Comparison of ENCODE assay signal across 17 cellular contexts in genomic region chr10:78966844-78967488, GRCh38.
"Had no signal": no experiment of that assay in that cellular context is flagged by ENCODE, and none has a peak within 500 bp of the region (broad histone marks: within the 10 kb centered on the region; RNA-seq: fewer than 3 reads in every experiment).

No MANE protein-coding gene starts in this region.

- H3K9me3 ChIP-seq: prostate gland, testis had no signal

- H3K27ac Mint-ChIP-seq: activated naive CD8-positive, alpha-beta T cell; dendritic cell treated with granulocyte-macrophage colony-stimulating factor and Interleukin-4, amounts not matched to agents 40 ng/mL and 50 ng/mL, for 4 days; stimulated activated memory B cell treated with anti-CD40 and anti-IgM and Interleukin-4, amounts not matched to agents 10 μg/mL and 1 μg/mL and 100 μg/mL, for 72 hours; T-helper 1 cell treated with Interleukin-12 subunit alpha and Interleukin-12 subunit beta and Interleukin-4 antibody, amounts not matched to agents 30 μg/mL and 1 μg/mL, for 36 hours had no signal

- H3K4me3 ChIP-seq: cardiac muscle cell, hepatocyte, lung, prostate gland, testis had no signal

- H3K27me3 Mint-ChIP-seq: activated naive CD8-positive, alpha-beta T cell had no signal

- H3K4me3 Mint-ChIP-seq: activated naive CD8-positive, alpha-beta T cell; dendritic cell treated with granulocyte-macrophage colony-stimulating factor and Interleukin-4, amounts not matched to agents 40 ng/mL and 50 ng/mL, for 4 days; nephron; stimulated activated memory B cell treated with anti-CD40 and anti-IgM and Interleukin-4, amounts not matched to agents 10 μg/mL and 1 μg/mL and 100 μg/mL, for 72 hours; T-helper 1 cell treated with Interleukin-12 subunit alpha and Interleukin-12 subunit beta and Interleukin-4 antibody, amounts not matched to agents 30 μg/mL and 1 μg/mL, for 36 hours had no signal

- DNase-seq: activated CD4-positive, alpha-beta T cell treated with anti-CD3 and anti-CD28 coated beads, Interleukin-2, amount 50 U/mL, for 4 hours; activated gamma-delta T cell treated with Interleukin-2 at 50 U/mL for 16 hours; effector CD8-positive, alpha-beta T cell; midbrain; small intestine; stimulated activated CD4-positive, alpha-beta T cell treated with anti-CD3 and anti-CD28 coated beads, Interleukin-4, amount 100 ng/mL, for 1 hour; testis had no signal

- H3K27ac ChIP-seq: cardiac muscle cell, hepatocyte, prostate gland, testis had no signal

- H3K4me2 ChIP-seq: hepatocyte had no signal

- H3K9me3 Mint-ChIP-seq: dendritic cell treated with granulocyte-macrophage colony-stimulating factor and Interleukin-4, amounts not matched to agents 40 ng/mL and 50 ng/mL, for 4 days; nephron; stimulated activated memory B cell treated with anti-CD40 and anti-IgM and Interleukin-4, amounts not matched to agents 10 μg/mL and 1 μg/mL and 100 μg/mL, for 72 hours; T-helper 1 cell treated with Interleukin-12 subunit alpha and Interleukin-12 subunit beta and Interleukin-4 antibody, amounts not matched to agents 30 μg/mL and 1 μg/mL, for 36 hours had no signal

- H3K36me3 Mint-ChIP-seq: activated naive CD8-positive, alpha-beta T cell; stimulated activated memory B cell treated with anti-CD40 and anti-IgM and Interleukin-4, amounts not matched to agents 10 μg/mL and 1 μg/mL and 100 μg/mL, for 72 hours had no signal

- H2AFZ ChIP-seq: hepatocyte had no signal

- ATAC-seq: right cardiac atrium; stimulated activated memory B cell treated with anti-CD40 and anti-IgM and Interleukin-4, amounts not matched to agents 10 μg/mL and 1 μg/mL and 100 μg/mL, for 72 hours had no signal

- H3K27me3 ChIP-seq: cardiac muscle cell, hepatocyte, testis had no signal

- H3K4me1 Mint-ChIP-seq: stimulated activated memory B cell treated with anti-CD40 and anti-IgM and Interleukin-4, amounts not matched to agents 10 μg/mL and 1 μg/mL and 100 μg/mL, for 72 hours had no signal

- H3K79me2 ChIP-seq: hepatocyte had no signal

- H3K36me3 ChIP-seq: cardiac muscle cell, prostate gland had no signal
